Comparison of ENCODE assay signal across 13 cellular contexts in genomic region chr19:39858541-39858940, GRCh38. TPM values are rescaled to one million over a fixed set of nuclear protein-coding genes. Genes with fewer than 3 reads are reported as not detected.
A peak's percentile ranks its signal among the peaks of the same experiment; 100 is the strongest.
DNase-seq lines count a peak whose midpoint lies in the region; ATAC-seq and TF ChIP-seq lines count a peak whose summit lies in the region.
"Had no signal": no experiment of that assay in that cellular context is flagged by ENCODE, and none has a peak within 500 bp of the region (broad histone marks: within the 10 kb centered on the region; RNA-seq: fewer than 3 reads in every experiment).

No MANE protein-coding gene starts in this region.

- no peaks in the 10 kb centered on the region for H3K27me3 ChIP-seq in sigmoid colon
- H3K27me3 ChIP-seq: upper lobe of left lung had no signal

- H3K36me3 ChIP-seq in sigmoid colon: no peaks in the 10 kb centered on the region
- H3K36me3 ChIP-seq: upper lobe of left lung had no signal

- ATAC-seq in HG02678 (IDR thresholded peaks at IDR 0.05; ENCODE audit: unreplicated experiment) (no peak), T-helper 17 cell (no peak)

- H3K27ac Mint-ChIP-seq in T-helper 17 cell: no peak overlapping the region

- DNase-seq in NCI-H2081 (lab: John Stamatoyannopoulos, UW) (peak; percentile 28 to 35), NCI-H2081 treated with DMSO at 0.1 percent for 48 hours (lab: John Stamatoyannopoulos, UW) (no peak), NCI-H2227 (lab: John Stamatoyannopoulos, UW; ENCODE audit: unreplicated experiment) (peak; percentile 68), fibroblast of mammary gland (ENCODE audit: low read depth) (peak; percentile 8), sigmoid colon (peak; percentile 80), posterior vena cava (ENCODE audit: low spot score) (no peak), T-helper 17 cell (no peak)
- DNase-seq: activated CD4-positive, alpha-beta T cell treated with anti-CD3 and anti-CD28 coated beads for 4 hours; activated effector memory CD4-positive, alpha-beta T cell treated with anti-CD3 and anti-CD28 coated beads, Interleukin-2, amount 50 U/mL, for 16 hours; DMS153; NCI-H510A; upper lobe of left lung had no signal

- no peak overlapping the region for H3K4me3 Mint-ChIP-seq in T-helper 17 cell

- TF ChIP-seq EP300 in sigmoid colon (IDR thresholded peaks at IDR 0.05): no peak

- H3K4me3 ChIP-seq in fibroblast of mammary gland (ENCODE audit: control insufficient read depth, low read depth, low read length) (no peak overlapping the region), sigmoid colon (no peak overlapping the region)
- H3K4me3 ChIP-seq: upper lobe of left lung had no signal

- TF ChIP-seq POLR2A in sigmoid colon (IDR thresholded peaks at IDR 0.05): no peak

- peaks cover 2% of the 10 kb centered on the region for H3K4me1 Mint-ChIP-seq in T-helper 17 cell

- H3K9me3 ChIP-seq in sigmoid colon: no peaks in the 10 kb centered on the region
- no peaks in the 10 kb centered on the region for H3K9me3 ChIP-seq in T-helper 17 cell (ENCODE audit: control insufficient read depth, low read length, poor library complexity, severe bottlenecking)
- H3K9me3 ChIP-seq: upper lobe of left lung had no signal

- H3K27ac ChIP-seq in sigmoid colon: no peak overlapping the region
- H3K27ac ChIP-seq: upper lobe of left lung had no signal

- H3K36me3 Mint-ChIP-seq in T-helper 17 cell (ENCODE audit: low read depth): peaks cover 7% of the 10 kb centered on the region

- intact Hi-C loops in sigmoid colon (cut with DNase I): no loop called here
- intact Hi-C loops in posterior vena cava (cut with DNase I): no loop called here

- no peak for TF ChIP-seq CTCF in fibroblast of mammary gland (conservative IDR thresholded peaks at IDR 0.05; ENCODE audit: control insufficient read depth, insufficient read depth, low read depth, low read length)
- no peak for TF ChIP-seq CTCF in sigmoid colon (IDR thresholded peaks at IDR 0.05)

- no peaks in the 10 kb centered on the region for H3K27me3 Mint-ChIP-seq in T-helper 17 cell

- H3K4me1 ChIP-seq in sigmoid colon: no peaks in the 10 kb centered on the region
- H3K4me1 ChIP-seq: upper lobe of left lung had no signal

- WGBS in sigmoid colon, 2 donors: 45 to 78% methylated on average over 11 of the region's 11 CpGs

RNA-seq across cellular contexts. Expression of gene FBL, which starts 12.4 kb away (rescaled TPM):
- 100 to 1,000 TPM in 3 of 4 donors, 10 to 100 TPM in 1; 96.4 to 147 (median 109) TPM for total RNA-seq in sigmoid colon
- polyA plus RNA-seq in sigmoid colon: 100 to 1,000 TPM; 121 to 333 (median 225) TPM
- total RNA-seq in posterior vena cava: 100 to 1,000 TPM in 1 of 2 donors, 10 to 100 TPM in 1; 94.1 to 121 TPM
- total RNA-seq in T-helper 17 cell: 100 to 1,000 TPM; 255 to 264 TPM

RNA-seq across cellular contexts. Expression of gene DYRK1B, which starts 24.6 kb away (rescaled TPM):
- total RNA-seq in sigmoid colon (10 to 100 TPM in 2 of 4 donors, 1 to 10 TPM in 2; 8.0 to 11.4 (median 9.3) TPM), posterior vena cava (1 to 10 TPM; 5.4 to 8.7 TPM), T-helper 17 cell (10 to 100 TPM; 47.5 to 55.5 TPM)
- polyA plus RNA-seq in sigmoid colon: 10 to 100 TPM in 1 of 3 donors, 1 to 10 TPM in 2; 6.6 to 11.4 (median 6.9) TPM

Comparison
In these comparisons a context has a peak if more than half of its experiments do, and no peak if none do; other contexts are left out.
1. DNase-seq: peak in NCI-H2081 (2 of 2), NCI-H2227 (single experiment), fibroblast of mammary gland (single experiment) and sigmoid colon (single experiment); none in NCI-H2081 treated with DMSO at 0.1 percent for 48 hours (single experiment), posterior vena cava (single experiment) and T-helper 17 cell (0 of 3).